ENCODE assay signal across 9 cellular contexts in genomic region chr3:106302451-106303221, GRCh38.
DNase-seq lines count a peak whose midpoint lies in the region; ATAC-seq, FAIRE-seq and TF ChIP-seq lines count a peak whose summit lies in the region.
"Had no signal": no experiment of that assay in that cellular context is flagged by ENCODE, and none has a peak within 500 bp of the region (broad histone marks: within the 10 kb centered on the region; RNA-seq: fewer than 3 reads in every experiment).

No MANE protein-coding gene starts in this region.

- in situ Hi-C loops in HepG2 (cut with HindIII; ENCODE audit: extremely low pct_ligation_motif_present, low pct_unique_long_range_greater_than_20kb) = no loop called here

- peak in 1 of 2 donors; percentile 37 for DNase-seq in activated naive CD4-positive, alpha-beta T cell treated with anti-CD3 and anti-CD28 coated beads, Interleukin-2, amount 50 U/mL, for 72 hours (ENCODE audit: low spot score in 2 of 2)
- DNase-seq in activated naive CD4-positive, alpha-beta T cell treated with anti-CD3 and anti-CD28 coated beads, Interleukin-2, amount 50 U/mL, for 16 hours = no peak
- peak; percentile 39 to 82 for DNase-seq in NOMO-1 (lab: John Stamatoyannopoulos, UW; ENCODE audit: unreplicated experiment in 2 of 2)
- DNase-seq in stimulated activated CD4-positive, alpha-beta T cell treated with anti-CD3 and anti-CD28 coated beads, Interleukin-4, amount 100 ng/mL, for 24 hours = peak; percentile 23
- DNase-seq in NCI-H2081 treated with DMSO at 0.1 percent for 48 hours (lab: John Stamatoyannopoulos, UW) = no peak
- no peak for DNase-seq in HepG2 (ENCODE audit: low spot score)
- no peak for DNase-seq in activated effector memory CD4-positive, alpha-beta T cell treated with anti-CD3 and anti-CD28 coated beads, Interleukin-2, amount 50 U/mL, for 16 hours

- TF ChIP-seq EP300 in HepG2 (IDR thresholded peaks at IDR 0.05; ENCODE audit: low read depth in 2 of 2, low read length in 2 of 2) (no peak), HepG2 (CRISPR knock-in tag; IDR thresholded peaks at IDR 0.05; ENCODE audit: borderline replicate concordance) (no peak)

- CTCF ChIA-PET in HepG2 (lab: Yijun Ruan, JAX; ENCODE audit: low intra/inter-chr PET ratio, low total read pairs) = no interaction called here

- TF ChIP-seq CTCF in HepG2 (CRISPR knock-in tag; IDR thresholded peaks at IDR 0.05) = no peak

- H3K27ac ChIP-seq in HepG2 (ENCODE audit: extremely low read length, insufficient read depth, low read length) = no peak overlapping the region
- H3K27ac ChIP-seq: C4-2B had no signal

- H3K9ac ChIP-seq in HepG2 (ENCODE audit: insufficient read depth, low read depth, low read length) = no peak overlapping the region

- no peaks in the 10 kb centered on the region for H3K9me3 ChIP-seq in HepG2 (ENCODE audit: low read length)

- peaks cover 5 to 51% of the 10 kb centered on the region in 2 donors for H3K36me3 Mint-ChIP-seq in activated naive CD4-positive, alpha-beta T cell treated with anti-CD3 and anti-CD28 coated beads, Interleukin-2, amount 50 U/mL, for 72 hours

- H3K4me2 ChIP-seq in HepG2 (ENCODE audit: low read depth, low read length) = no peak overlapping the region

- H3K4me3 ChIP-seq in HepG2 (replicated peaks in 1 of 3; ENCODE audit: insufficient read depth in 1 of 3, low read depth in 2 of 3, low read length in 3 of 3) = no peak overlapping the region

- no peak for TF ChIP-seq RAD21 in HepG2 (CRISPR knock-in tag; IDR thresholded peaks at IDR 0.05)

- peak overlapping the region; percentile 53 to 61 for H3K27ac Mint-ChIP-seq in activated naive CD4-positive, alpha-beta T cell treated with anti-CD3 and anti-CD28 coated beads, Interleukin-2, amount 50 U/mL, for 72 hours

- H2AFZ ChIP-seq in HepG2 (ENCODE audit: low read length) = no peak overlapping the region

- H3K79me2 ChIP-seq in HepG2 (ENCODE audit: insufficient read depth, low read length) = no peaks in the 10 kb centered on the region

- ATAC-seq in activated naive CD4-positive, alpha-beta T cell treated with anti-CD3 and anti-CD28 coated beads, Interleukin-2, amount 50 U/mL, for 72 hours = peak; percentile 88 to 94
- ATAC-seq in HG02798 (IDR thresholded peaks at IDR 0.05; ENCODE audit: poor library complexity, unreplicated experiment) = peak; percentile 92
- no peak for ATAC-seq in HepG2

- no peaks in the 10 kb centered on the region for H3K4me1 ChIP-seq in HepG2 (ENCODE audit: insufficient read depth, low read length)

- 15% methylated on average over 5 of the region's 5 CpGs for WGBS in HepG2 (ENCODE audit: low lambda C conversion rate)

- no peaks in the 10 kb centered on the region for H3K27me3 ChIP-seq in HepG2 (ENCODE audit: control insufficient read depth in 1 of 2, insufficient read depth in 2 of 2, low read length in 2 of 2)

- TF ChIP-seq POLR2A in HepG2 (IDR thresholded peaks at IDR 0.05; ENCODE audit: insufficient read depth in 1 of 2, low read depth in 2 of 2, low read length in 2 of 2) = no peak

- peaks cover 13 to 37% of the 10 kb centered on the region in 2 donors for H3K9me3 Mint-ChIP-seq in activated naive CD4-positive, alpha-beta T cell treated with anti-CD3 and anti-CD28 coated beads, Interleukin-2, amount 50 U/mL, for 72 hours

- no peaks in the 10 kb centered on the region for H3K36me3 ChIP-seq in HepG2 (replicated peaks in 1 of 2; ENCODE audit: control insufficient read depth in 1 of 2, insufficient read depth in 2 of 2, low read length in 2 of 2)

- POLR2A ChIA-PET in HepG2 (lab: Yijun Ruan, JAX) = no interaction called here

- no TSS peak for BruUV-seq in HepG2 (replicated peaks; lab: Mats Ljungman, UMichigan)

- FAIRE-seq in HepG2 (lab: Jason Lieb, UNC) = no peak

- intact Hi-C loops in HepG2 (cut with micrococcal nuclease; ENCODE audit: unreplicated experiment) = no loop called here

- no peaks in the 10 kb centered on the region for H4K20me1 ChIP-seq in HepG2 (ENCODE audit: insufficient read depth, low read length)

TF ChIP-seq in HepG2, 621 proteins besides CTCF, POLR2A, EP300 and RAD21:
- TF ChIP-seq ZSCAN20 (CRISPR knock-in tag; IDR thresholded peaks at IDR 0.05; ENCODE audit: borderline replicate concordance) (no peak), ZNF546 (CRISPR knock-in tag; conservative IDR thresholded peaks at IDR 0.05) (no peak), ZNF225 (CRISPR knock-in tag; IDR thresholded peaks at IDR 0.05) (no peak), SMC3 (IDR thresholded peaks at IDR 0.05; ENCODE audit: low read length) (no peak), MLLT10 (CRISPR knock-in tag; IDR thresholded peaks at IDR 0.05) (no peak), ATM (IDR thresholded peaks at IDR 0.05; ENCODE audit: borderline replicate concordance) (no peak), ZFAT (CRISPR knock-in tag; conservative IDR thresholded peaks at IDR 0.05) (no peak), PITX1 (CRISPR knock-in tag; IDR thresholded peaks at IDR 0.05) (no peak), PAF1 (CRISPR knock-in tag; IDR thresholded peaks at IDR 0.05) (no peak), ZNF510 (CRISPR knock-in tag; IDR thresholded peaks at IDR 0.05; ENCODE audit: low read depth) (no peak), MBD4 (IDR thresholded peaks at IDR 0.05; ENCODE audit: borderline replicate concordance, low read length) (no peak), SALL2 (CRISPR knock-in tag; IDR thresholded peaks at IDR 0.05) (no peak), MAFF (IDR thresholded peaks at IDR 0.05; ENCODE audit: low read depth, low read length) (no peak), ZFP41 (CRISPR knock-in tag; IDR thresholded peaks at IDR 0.05; ENCODE audit: borderline replicate concordance) (no peak), RELA (CRISPR knock-in tag; IDR thresholded peaks at IDR 0.05) (no peak), ZNF709 (CRISPR knock-in tag; IDR thresholded peaks at IDR 0.05) (no peak), POLR2AphosphoS2 (IDR thresholded peaks at IDR 0.05; ENCODE audit: low read depth, low read length) (no peak)
- TF ChIP-seq, protein P1, sequence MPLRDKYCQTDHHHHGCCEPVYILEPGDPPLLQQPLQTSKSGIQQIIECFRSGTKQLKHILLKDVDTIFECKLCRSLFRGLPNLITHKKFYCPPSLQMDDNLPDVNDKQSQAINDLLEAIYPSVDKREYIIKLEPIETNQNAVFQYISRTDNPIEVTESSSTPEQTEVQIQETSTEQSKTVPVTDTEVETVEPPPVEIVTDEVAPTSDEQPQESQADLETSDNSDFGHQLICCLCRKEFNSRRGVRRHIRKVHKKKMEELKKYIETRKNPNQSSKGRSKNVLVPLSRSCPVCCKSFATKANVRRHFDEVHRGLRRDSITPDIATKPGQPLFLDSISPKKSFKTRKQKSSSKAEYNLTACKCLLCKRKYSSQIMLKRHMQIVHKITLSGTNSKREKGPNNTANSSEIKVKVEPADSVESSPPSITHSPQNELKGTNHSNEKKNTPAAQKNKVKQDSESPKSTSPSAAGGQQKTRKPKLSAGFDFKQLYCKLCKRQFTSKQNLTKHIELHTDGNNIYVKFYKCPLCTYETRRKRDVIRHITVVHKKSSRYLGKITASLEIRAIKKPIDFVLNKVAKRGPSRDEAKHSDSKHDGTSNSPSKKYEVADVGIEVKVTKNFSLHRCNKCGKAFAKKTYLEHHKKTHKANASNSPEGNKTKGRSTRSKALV (CRISPR knock-in tag; IDR thresholded peaks at IDR 0.05) = no peak

Comparison
In these comparisons a context has a peak if more than half of its experiments do, and no peak if none do; other contexts are left out.
1. DNase-seq: peak in NOMO-1 (2 of 2) and stimulated activated CD4-positive, alpha-beta T cell treated with anti-CD3 and anti-CD28 coated beads, Interleukin-4, amount 100 ng/mL, for 24 hours (single experiment); none in activated naive CD4-positive, alpha-beta T cell treated with anti-CD3 and anti-CD28 coated beads, Interleukin-2, amount 50 U/mL, for 16 hours (single experiment), NCI-H2081 treated with DMSO at 0.1 percent for 48 hours (single experiment), HepG2 (single experiment) and activated effector memory CD4-positive, alpha-beta T cell treated with anti-CD3 and anti-CD28 coated beads, Interleukin-2, amount 50 U/mL, for 16 hours (single experiment).